ENCODE assay signal across 8 cellular contexts in genomic region chr2:132038179-132038882, GRCh38.
A peak's percentile ranks its signal among the peaks of the same experiment; 100 is the strongest.
DNase-seq lines count a peak whose midpoint lies in the region; ATAC-seq and TF ChIP-seq lines count a peak whose summit lies in the region.

No MANE protein-coding gene starts in this region.

- H3K27me3 ChIP-seq in cardiac muscle cell (peaks cover 46% of the 10 kb centered on the region), left lung (peaks cover 33 to 62% of the 10 kb centered on the region in 2 donors), upper lobe of left lung (peaks cover 0 to 12% (median 3%) of the 10 kb centered on the region in 4 donors)

- H3K4me1 ChIP-seq in cardiac muscle cell (ENCODE audit: low read depth) = no peaks in the 10 kb centered on the region
- H3K4me1 ChIP-seq in left lung = no peaks in the 10 kb centered on the region
- H3K4me1 ChIP-seq in upper lobe of left lung = peaks cover 5 to 15% (median 6%) of the 10 kb centered on the region in 4 donors

- TF ChIP-seq POLR2A in upper lobe of left lung (IDR thresholded peaks at IDR 0.05) = no peak

- peak overlapping the region; percentile 78 for H3K4me3 ChIP-seq in cardiac muscle cell
- H3K4me3 ChIP-seq in left lung = peak overlapping the region; percentile 24 to 26
- peak overlapping the region in 3 of 4 donors; percentile 36 to 55 (median 54) for H3K4me3 ChIP-seq in upper lobe of left lung

- H3K36me3 ChIP-seq in cardiac muscle cell (no peaks in the 10 kb centered on the region), left lung (no peaks in the 10 kb centered on the region), upper lobe of left lung (no peaks in the 10 kb centered on the region)

- H3K4me3 Mint-ChIP-seq in WTC11 = peak overlapping the region; percentile 71

- H3K9me3 ChIP-seq in cardiac muscle cell (ENCODE audit: low read depth) (no peaks in the 10 kb centered on the region), left lung (no peaks in the 10 kb centered on the region), upper lobe of left lung (no peaks in the 10 kb centered on the region)

- CTCF ChIA-PET in WTC11 (lab: Charles Lee) = interaction anchor here (0.7 to 1.2 kb wide), 2 partner anchors 122 to 237 kb away, joined by 4 to 5 read pairs; no protein-coding TSS in a partner anchor

- no peaks in the 10 kb centered on the region for H3K9me3 Mint-ChIP-seq in WTC11

- peaks cover 4% of the 10 kb centered on the region for H3K4me1 Mint-ChIP-seq in WTC11

- H3K27ac ChIP-seq in cardiac muscle cell (no peak overlapping the region), left lung (peak overlapping the region in 1 of 2 donors; percentile 41), upper lobe of left lung (peak overlapping the region in 2 of 4 donors; percentile 27 to 42)

- ATAC-seq in left ventricle myocardium superior = no peak
- no peak for ATAC-seq in WTC11
- ATAC-seq in left lung = no peak
- no peak for ATAC-seq in upper lobe of left lung (ENCODE audit: low FRiP score in 2 of 2)

- TF ChIP-seq EP300 in upper lobe of left lung (IDR thresholded peaks at IDR 0.05) = no peak

- DNase-seq in cardiac muscle cell (ENCODE audit: low read depth in 1 of 2, low spot score in 1 of 2) (peak; percentile 2 to 10), left ventricle myocardium superior (no peak), WTC11 (ENCODE audit: low spot score) (peak; percentile 26), left lung (peak in 1 of 2 donors; percentile 69), upper lobe of left lung (peak in 1 of 2 donors; percentile 78), DMS79 (lab: John Stamatoyannopoulos, UW) (no peak), midbrain (lab: John Stamatoyannopoulos, UW) (no peak), SKM-1 treated with dmso at 0.1 percent for 144 hours (lab: John Stamatoyannopoulos, UW; ENCODE audit: unreplicated experiment) (no peak)

- no peak overlapping the region for H3K27ac Mint-ChIP-seq in WTC11

- TF ChIP-seq CTCF in cardiac muscle cell (IDR thresholded peaks at IDR 0.05; ENCODE audit: low read depth, low read length) = no peak
- TF ChIP-seq CTCF in WTC11 (IDR thresholded peaks at IDR 0.05) = no peak
- no peak for TF ChIP-seq CTCF in left lung (IDR thresholded peaks at IDR 0.05)
- TF ChIP-seq CTCF in upper lobe of left lung (IDR thresholded peaks at IDR 0.05) = no peak

- H3K27me3 Mint-ChIP-seq in WTC11 (ENCODE audit: low read depth) = peaks cover 2% of the 10 kb centered on the region

- WGBS in upper lobe of left lung, 2 donors = 1% methylated on average over 69 to 70 of the region's 84 CpGs

- no peaks in the 10 kb centered on the region for H3K36me3 Mint-ChIP-seq in WTC11

- POLR2A ChIA-PET in WTC11 (lab: Charles Lee) = interaction anchor here (0.8 kb wide), 1 partner anchor 249 kb away, joined by 4 read pairs; no protein-coding TSS in a partner anchor

- intact Hi-C loops in left ventricle myocardium superior (cut with micrococcal nuclease) (no loop called here), left lung (cut with DNase I) (no loop called here)

TF ChIP-seq in WTC11, 78 proteins besides CTCF, POLR2A, EP300 and RAD21:
- TF ChIP-seq FOXK1 (CRISPR knock-in tag; IDR thresholded peaks at IDR 0.05) = no peak
- no peak for TF ChIP-seq NFATC4 (CRISPR knock-in tag; IDR thresholded peaks at IDR 0.05)
- TF ChIP-seq, protein P1, sequence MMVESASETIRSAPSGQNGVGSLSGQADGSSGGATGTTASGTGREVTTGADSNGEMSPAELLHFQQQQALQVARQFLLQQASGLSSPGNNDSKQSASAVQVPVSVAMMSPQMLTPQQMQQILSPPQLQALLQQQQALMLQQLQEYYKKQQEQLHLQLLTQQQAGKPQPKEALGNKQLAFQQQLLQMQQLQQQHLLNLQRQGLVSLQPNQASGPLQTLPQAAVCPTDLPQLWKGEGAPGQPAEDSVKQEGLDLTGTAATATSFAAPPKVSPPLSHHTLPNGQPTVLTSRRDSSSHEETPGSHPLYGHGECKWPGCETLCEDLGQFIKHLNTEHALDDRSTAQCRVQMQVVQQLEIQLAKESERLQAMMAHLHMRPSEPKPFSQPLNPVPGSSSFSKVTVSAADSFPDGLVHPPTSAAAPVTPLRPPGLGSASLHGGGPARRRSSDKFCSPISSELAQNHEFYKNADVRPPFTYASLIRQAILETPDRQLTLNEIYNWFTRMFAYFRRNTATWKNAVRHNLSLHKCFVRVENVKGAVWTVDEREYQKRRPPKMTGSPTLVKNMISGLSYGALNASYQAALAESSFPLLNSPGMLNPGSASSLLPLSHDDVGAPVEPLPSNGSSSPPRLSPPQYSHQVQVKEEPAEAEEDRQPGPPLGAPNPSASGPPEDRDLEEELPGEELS (CRISPR knock-in tag; IDR thresholded peaks at IDR 0.05) = no peak
- TF ChIP-seq GRHL2 (CRISPR knock-in tag; IDR thresholded peaks at IDR 0.05; ENCODE audit: insufficient replicate concordance, severe bottlenecking) = no peak
- TF ChIP-seq NR2C2 (CRISPR knock-in tag; IDR thresholded peaks at IDR 0.05) = no peak
- no peak for TF ChIP-seq CREB1 (CRISPR knock-in tag; IDR thresholded peaks at IDR 0.05)
- TF ChIP-seq TCF7 (CRISPR knock-in tag; IDR thresholded peaks at IDR 0.05; ENCODE audit: low read depth) = no peak
- TF ChIP-seq ZNF232 (CRISPR knock-in tag; IDR thresholded peaks at IDR 0.05) = no peak
- no peak for TF ChIP-seq SOX15 (CRISPR knock-in tag; IDR thresholded peaks at IDR 0.05)

Comparison
In these comparisons a context has a peak if more than half of its experiments do, and no peak if none do; other contexts are left out.
1. DNase-seq: peak in cardiac muscle cell (2 of 2) and WTC11 (single experiment); none in left ventricle myocardium superior (single experiment), DMS79 (single experiment), midbrain (single experiment) and SKM-1 treated with dmso at 0.1 percent for 144 hours (single experiment).
2. H3K4me3 ChIP-seq: peak in every context shown above with its lines; median percentile 78 in cardiac muscle cell; 54 in upper lobe of left lung; 25 in left lung.